Comparison of ENCODE assay signal across 9 cellular contexts in genomic region chr11:78432058-78432515, GRCh38. TPM values are rescaled to one million over a fixed set of nuclear protein-coding genes. Genes with fewer than 3 reads are reported as not detected.
DNase-seq lines count a peak whose midpoint lies in the region; ATAC-seq and TF ChIP-seq lines count a peak whose summit lies in the region.
"Had no signal": no experiment of that assay in that cellular context is flagged by ENCODE, and none has a peak within 500 bp of the region (broad histone marks: within the 10 kb centered on the region; RNA-seq: fewer than 3 reads in every experiment).

No MANE protein-coding gene starts in this region.

- peaks cover 30% of the 10 kb centered on the region for H3K4me1 Mint-ChIP-seq in endodermal cell
- H3K4me1 Mint-ChIP-seq in activated T-helper 1 cell treated with anti-CD3 and anti-CD28 coated beads, Interleukin-12 subunit alpha, Interleukin-12 subunit beta, Interleukin-2, Interleukin-4 antibody, amounts not matched to agents 30 ng/mL and 10 ng/mL and 1 ng/mL, durations not matched to agents 14 hours and 24 hours and 36 hours (ENCODE audit: low read depth): peaks cover 34% of the 10 kb centered on the region

- no peaks in the 10 kb centered on the region for H3K9me3 Mint-ChIP-seq in endodermal cell
- H3K9me3 Mint-ChIP-seq in activated T-helper 1 cell treated with anti-CD3 and anti-CD28 coated beads, Interleukin-12 subunit alpha, Interleukin-12 subunit beta, Interleukin-2, Interleukin-4 antibody, amounts not matched to agents 30 ng/mL and 10 ng/mL and 1 ng/mL, durations not matched to agents 14 hours and 24 hours and 36 hours: no peaks in the 10 kb centered on the region

- H3K4me3 ChIP-seq in Loucy (ENCODE audit: low read length, poor library complexity, severe bottlenecking) (no peak overlapping the region), endodermal cell (ENCODE audit: low read length) (no peak overlapping the region), psoas muscle (no peak overlapping the region)

- H3K36me3 Mint-ChIP-seq in endodermal cell (ENCODE audit: low read depth): peaks cover 14% of the 10 kb centered on the region
- peaks cover 16% of the 10 kb centered on the region for H3K36me3 Mint-ChIP-seq in activated T-helper 1 cell treated with anti-CD3 and anti-CD28 coated beads, Interleukin-12 subunit alpha, Interleukin-12 subunit beta, Interleukin-2, Interleukin-4 antibody, amounts not matched to agents 30 ng/mL and 10 ng/mL and 1 ng/mL, durations not matched to agents 14 hours and 24 hours and 36 hours (ENCODE audit: low read depth)

- no peak overlapping the region for H2AFZ ChIP-seq in Loucy (ENCODE audit: low read length)

- WGBS in endodermal cell (ENCODE audit: insufficient coverage in 1 of 2, insufficient read length in 1 of 2), 2 experiments: 68 to 100% methylated on average over 1 to 4 of the region's 4 CpGs
- WGBS in psoas muscle, 3 donors: 76 to 79% (median 77%) methylated on average over 4 of the region's 4 CpGs

- no peaks in the 10 kb centered on the region for H3K9me2 ChIP-seq in Loucy (replicated peaks; ENCODE audit: low read depth, low read length)

- no peak overlapping the region for H3K4me2 ChIP-seq in Loucy (ENCODE audit: low read depth, low read length, poor library complexity, severe bottlenecking)

- H3K79me2 ChIP-seq in Loucy (ENCODE audit: insufficient read depth, low read length): no peaks in the 10 kb centered on the region

- ATAC-seq in psoas muscle: no peak
- ATAC-seq in GM18517 (IDR thresholded peaks at IDR 0.05; ENCODE audit: unreplicated experiment): no peak
- no peak for ATAC-seq in HG03469 (IDR thresholded peaks at IDR 0.05; ENCODE audit: unreplicated experiment)

- no peaks in the 10 kb centered on the region for H3K9me3 ChIP-seq in Loucy (ENCODE audit: insufficient read depth, low read depth, low read length)
- no peaks in the 10 kb centered on the region for H3K9me3 ChIP-seq in endodermal cell (ENCODE audit: control insufficient read depth, low read length)
- no peaks in the 10 kb centered on the region for H3K9me3 ChIP-seq in psoas muscle

- no peak overlapping the region for H3K27ac Mint-ChIP-seq in endodermal cell
- no peak overlapping the region for H3K27ac Mint-ChIP-seq in activated T-helper 1 cell treated with anti-CD3 and anti-CD28 coated beads, Interleukin-12 subunit alpha, Interleukin-12 subunit beta, Interleukin-2, Interleukin-4 antibody, amounts not matched to agents 30 ng/mL and 10 ng/mL and 1 ng/mL, durations not matched to agents 14 hours and 24 hours and 36 hours

- H3K27me3 ChIP-seq in Loucy (ENCODE audit: insufficient read depth, low read length, poor library complexity, severe bottlenecking) (no peaks in the 10 kb centered on the region), endodermal cell (ENCODE audit: control insufficient read depth, insufficient read depth, low read length, poor library complexity, severe bottlenecking) (no peaks in the 10 kb centered on the region), psoas muscle (ENCODE audit: insufficient read depth in 3 of 3, low read length in 2 of 3) (no peaks in the 10 kb centered on the region)

- peak; percentile 15 for DNase-seq in DMS 273 (lab: John Stamatoyannopoulos, UW; ENCODE audit: unreplicated experiment)
- no peak for DNase-seq in DMS 273 treated with DMSO at 0.1 percent for 48 hours (lab: John Stamatoyannopoulos, UW)
- peak; percentile 68 for DNase-seq in endodermal cell
- no peak for DNase-seq in psoas muscle
- no peak for DNase-seq in activated T-helper 1 cell treated with anti-CD3 and anti-CD28 coated beads, Interleukin-12 subunit alpha, Interleukin-12 subunit beta, Interleukin-2, Interleukin-4 antibody, amounts not matched to agents 30 ng/mL and 10 ng/mL and 1 ng/mL, durations not matched to agents 14 hours and 24 hours and 36 hours (ENCODE audit: low spot score)
- DNase-seq: 8988T had no signal

- intact Hi-C loops in psoas muscle (cut with DNase I): no loop called here
- intact Hi-C loops in activated T-helper 1 cell treated with anti-CD3 and anti-CD28 coated beads, Interleukin-12 subunit alpha, Interleukin-12 subunit beta, Interleukin-2, Interleukin-4 antibody, amounts not matched to agents 30 ng/mL and 10 ng/mL and 1 ng/mL, durations not matched to agents 14 hours and 24 hours and 36 hours (cut with micrococcal nuclease): loop anchor here (2.0 kb wide), 1 partner anchor 15 kb away; the partner anchor contains the start of gene GAB2

- H3K36me3 ChIP-seq in Loucy (ENCODE audit: insufficient read depth, low read length): peaks cover 3% of the 10 kb centered on the region; the same call in 1 of the 2 replicates
- H3K36me3 ChIP-seq in endodermal cell (ENCODE audit: control insufficient read depth, insufficient read depth, low read length): peaks cover 12% of the 10 kb centered on the region
- peaks cover 0 to 7% of the 10 kb centered on the region in 2 donors for H3K36me3 ChIP-seq in psoas muscle (ENCODE audit: insufficient read depth in 1 of 2, low read depth in 1 of 2)

- H3K4me1 ChIP-seq in Loucy (ENCODE audit: insufficient read depth, low read length, poor library complexity, severe bottlenecking) (peaks cover 23% of the 10 kb centered on the region), endodermal cell (ENCODE audit: control insufficient read depth, insufficient read depth, low read length) (peaks cover 17% of the 10 kb centered on the region), psoas muscle (no peaks in the 10 kb centered on the region)

- no peaks in the 10 kb centered on the region for H3K27me3 Mint-ChIP-seq in endodermal cell (ENCODE audit: insufficient read depth)
- H3K27me3 Mint-ChIP-seq in activated T-helper 1 cell treated with anti-CD3 and anti-CD28 coated beads, Interleukin-12 subunit alpha, Interleukin-12 subunit beta, Interleukin-2, Interleukin-4 antibody, amounts not matched to agents 30 ng/mL and 10 ng/mL and 1 ng/mL, durations not matched to agents 14 hours and 24 hours and 36 hours (ENCODE audit: insufficient read depth): no peaks in the 10 kb centered on the region

- no peak overlapping the region for H3K4me3 Mint-ChIP-seq in endodermal cell
- no peak overlapping the region for H3K4me3 Mint-ChIP-seq in activated T-helper 1 cell treated with anti-CD3 and anti-CD28 coated beads, Interleukin-12 subunit alpha, Interleukin-12 subunit beta, Interleukin-2, Interleukin-4 antibody, amounts not matched to agents 30 ng/mL and 10 ng/mL and 1 ng/mL, durations not matched to agents 14 hours and 24 hours and 36 hours

- H3F3A ChIP-seq in Loucy (ENCODE audit: low read depth): no peaks in the 10 kb centered on the region

- H3K27ac ChIP-seq in endodermal cell (ENCODE audit: low read depth, low read length) (no peak overlapping the region), psoas muscle (no peak overlapping the region)

- TF ChIP-seq CTCF in Loucy (conservative IDR thresholded peaks at IDR 0.05; ENCODE audit: low read length): peak; percentile 67
- peak; percentile 78 for TF ChIP-seq CTCF in endodermal cell (conservative IDR thresholded peaks at IDR 0.05)
- TF ChIP-seq CTCF in psoas muscle (IDR thresholded peaks at IDR 0.05): peak; percentile 43

- no peaks in the 10 kb centered on the region for H4K20me1 ChIP-seq in Loucy (ENCODE audit: insufficient read depth, low read length, poor library complexity, severe bottlenecking)

- no peak overlapping the region for H3K9ac ChIP-seq in Loucy (ENCODE audit: low read depth, low read length, poor library complexity, severe bottlenecking)
- no peak overlapping the region for H3K9ac ChIP-seq in endodermal cell (ENCODE audit: extremely low read depth, low read length, poor library complexity, severe bottlenecking)

RNA-seq across cellular contexts. Expression of gene GAB2, which starts 14.5 kb away (rescaled TPM):
- total RNA-seq in endodermal cell (10 to 100 TPM; 26.9 to 62.8 TPM), psoas muscle (1 to 10 TPM; 4.7 to 6.3 (median 6.0) TPM)
- polyA plus RNA-seq in endodermal cell (2013, experiment 1 of 2): 23.2 TPM
- polyA plus RNA-seq in endodermal cell (2013, experiment 2 of 2): 27.1 TPM
- polyA plus RNA-seq in psoas muscle: 1 to 10 TPM; 2.7 to 3.7 (median 2.9) TPM
- 15.9 and 16.0 TPM in 2 replicates for total RNA-seq in activated T-helper 1 cell treated with anti-CD3 and anti-CD28 coated beads, Interleukin-12 subunit alpha, Interleukin-12 subunit beta, Interleukin-2, Interleukin-4 antibody, amounts not matched to agents 30 ng/mL and 10 ng/mL and 1 ng/mL, durations not matched to agents 14 hours and 24 hours and 36 hours

Comparison
In these comparisons a context has a peak if more than half of its experiments do, and no peak if none do; other contexts are left out.
1. DNase-seq: peak in DMS 273 (single experiment) and endodermal cell (single experiment); none in DMS 273 treated with DMSO at 0.1 percent for 48 hours (single experiment), psoas muscle (0 of 2) and activated T-helper 1 cell treated with anti-CD3 and anti-CD28 coated beads, Interleukin-12 subunit alpha, Interleukin-12 subunit beta, Interleukin-2, Interleukin-4 antibody, amounts not matched to agents 30 ng/mL and 10 ng/mL and 1 ng/mL, durations not matched to agents 14 hours and 24 hours and 36 hours (single experiment).
2. Peak in every context shown above with its lines, with median percentiles within 50 percentile points of each other: CTCF ChIP-seq.